In genomic region chr1:200153277-200154055, GRCh38 we compare ENCODE assay signal across 8 cellular contexts.
DNase-seq lines count a peak whose midpoint lies in the region; ATAC-seq and TF ChIP-seq lines count a peak whose summit lies in the region.

No MANE protein-coding gene starts in this region.

- H3K9me3 ChIP-seq in endodermal cell (ENCODE audit: control insufficient read depth, low read length): no peaks in the 10 kb centered on the region

- H3K27ac Mint-ChIP-seq in activated T-cell treated with anti-CD3 and anti-CD28 coated beads, Interleukin-2, amount 50 U/mL, for 72 hours: peak overlapping the region; percentile 97
- no peak overlapping the region for H3K27ac Mint-ChIP-seq in endodermal cell

- no peaks in the 10 kb centered on the region for H3K36me3 ChIP-seq in endodermal cell (ENCODE audit: control insufficient read depth, insufficient read depth, low read length)

- peaks cover 61% of the 10 kb centered on the region for H3K4me1 Mint-ChIP-seq in activated T-cell treated with anti-CD3 and anti-CD28 coated beads, Interleukin-2, amount 50 U/mL, for 72 hours (ENCODE audit: low read depth)
- peaks cover 3% of the 10 kb centered on the region for H3K4me1 Mint-ChIP-seq in endodermal cell

- no peaks in the 10 kb centered on the region for H3K4me1 ChIP-seq in endodermal cell (ENCODE audit: control insufficient read depth, insufficient read depth, low read length)

- no peak overlapping the region for H3K9ac ChIP-seq in endodermal cell (ENCODE audit: extremely low read depth, low read length, poor library complexity, severe bottlenecking)

- no peaks in the 10 kb centered on the region for H3K27me3 Mint-ChIP-seq in activated T-cell treated with anti-CD3 and anti-CD28 coated beads, Interleukin-2, amount 50 U/mL, for 72 hours (ENCODE audit: low read depth)
- H3K27me3 Mint-ChIP-seq in endodermal cell (ENCODE audit: insufficient read depth): no peaks in the 10 kb centered on the region

- peak; percentile 62 to 64 for DNase-seq in activated T-cell treated with anti-CD3 and anti-CD28 coated beads, Interleukin-2, amount 50 U/mL, for 72 hours
- DNase-seq in stimulated activated CD8-positive, alpha-beta memory T cell treated with anti-CD3 and anti-CD28 coated beads, Interleukin-15, amount 100 ng/mL, for 48 hours (ENCODE audit: low read depth in 2 of 2): peak; percentile 11 to 19
- no peak for DNase-seq in NCI-H748 treated with DMSO at 0.1 percent for 48 hours (lab: John Stamatoyannopoulos, UW)
- no peak for DNase-seq in endodermal cell
- no peak for DNase-seq in CD1c-positive myeloid dendritic cell (ENCODE audit: extremely low spot score)
- no peak for DNase-seq in middle frontal gyrus (ENCODE audit: extremely low spot score, low spot score)

- peak overlapping the region; percentile 75 to 97 for H3K4me3 Mint-ChIP-seq in activated T-cell treated with anti-CD3 and anti-CD28 coated beads, Interleukin-2, amount 50 U/mL, for 72 hours
- H3K4me3 Mint-ChIP-seq in endodermal cell: no peak overlapping the region

- no peak for TF ChIP-seq CTCF in endodermal cell (conservative IDR thresholded peaks at IDR 0.05)

- no peaks in the 10 kb centered on the region for H3K9me3 Mint-ChIP-seq in activated T-cell treated with anti-CD3 and anti-CD28 coated beads, Interleukin-2, amount 50 U/mL, for 72 hours
- H3K9me3 Mint-ChIP-seq in endodermal cell: no peaks in the 10 kb centered on the region

- no peak overlapping the region for H3K27ac ChIP-seq in endodermal cell (ENCODE audit: low read depth, low read length)

- ATAC-seq in GM19452 (IDR thresholded peaks at IDR 0.05; ENCODE audit: unreplicated experiment) (peak; percentile 57), HG03432 (IDR thresholded peaks at IDR 0.05; ENCODE audit: unreplicated experiment) (peak; percentile 69)
- peak; percentile 82 to 83 for ATAC-seq in activated T-cell treated with anti-CD3 and anti-CD28 coated beads, Interleukin-2, amount 50 U/mL, for 72 hours (replicated peaks in 1 of 2)

- no peaks in the 10 kb centered on the region for H3K27me3 ChIP-seq in endodermal cell (ENCODE audit: control insufficient read depth, insufficient read depth, low read length, poor library complexity, severe bottlenecking)

- H3K36me3 Mint-ChIP-seq in activated T-cell treated with anti-CD3 and anti-CD28 coated beads, Interleukin-2, amount 50 U/mL, for 72 hours (ENCODE audit: insufficient read depth in 2 of 2): no peaks in the 10 kb centered on the region
- H3K36me3 Mint-ChIP-seq in endodermal cell (ENCODE audit: low read depth): no peaks in the 10 kb centered on the region

- WGBS in endodermal cell (ENCODE audit: insufficient coverage in 1 of 2, insufficient read length in 1 of 2), 2 experiments: 96 to 100% methylated on average over 2 to 3 of the region's 3 CpGs

- no peak overlapping the region for H3K4me3 ChIP-seq in endodermal cell (ENCODE audit: low read length)

Comparison
In these comparisons a context has a peak if more than half of its experiments do, and no peak if none do; other contexts are left out.
1. DNase-seq: peak in activated T-cell treated with anti-CD3 and anti-CD28 coated beads, Interleukin-2, amount 50 U/mL, for 72 hours (2 of 2) and stimulated activated CD8-positive, alpha-beta memory T cell treated with anti-CD3 and anti-CD28 coated beads, Interleukin-15, amount 100 ng/mL, for 48 hours (2 of 2); none in NCI-H748 treated with DMSO at 0.1 percent for 48 hours (single experiment), endodermal cell (single experiment), CD1c-positive myeloid dendritic cell (single experiment) and middle frontal gyrus (single experiment).
2. Peak in every context shown above with its lines, with median percentiles within 50 percentile points of each other: ATAC-seq.